In the genomic region with DNA sequence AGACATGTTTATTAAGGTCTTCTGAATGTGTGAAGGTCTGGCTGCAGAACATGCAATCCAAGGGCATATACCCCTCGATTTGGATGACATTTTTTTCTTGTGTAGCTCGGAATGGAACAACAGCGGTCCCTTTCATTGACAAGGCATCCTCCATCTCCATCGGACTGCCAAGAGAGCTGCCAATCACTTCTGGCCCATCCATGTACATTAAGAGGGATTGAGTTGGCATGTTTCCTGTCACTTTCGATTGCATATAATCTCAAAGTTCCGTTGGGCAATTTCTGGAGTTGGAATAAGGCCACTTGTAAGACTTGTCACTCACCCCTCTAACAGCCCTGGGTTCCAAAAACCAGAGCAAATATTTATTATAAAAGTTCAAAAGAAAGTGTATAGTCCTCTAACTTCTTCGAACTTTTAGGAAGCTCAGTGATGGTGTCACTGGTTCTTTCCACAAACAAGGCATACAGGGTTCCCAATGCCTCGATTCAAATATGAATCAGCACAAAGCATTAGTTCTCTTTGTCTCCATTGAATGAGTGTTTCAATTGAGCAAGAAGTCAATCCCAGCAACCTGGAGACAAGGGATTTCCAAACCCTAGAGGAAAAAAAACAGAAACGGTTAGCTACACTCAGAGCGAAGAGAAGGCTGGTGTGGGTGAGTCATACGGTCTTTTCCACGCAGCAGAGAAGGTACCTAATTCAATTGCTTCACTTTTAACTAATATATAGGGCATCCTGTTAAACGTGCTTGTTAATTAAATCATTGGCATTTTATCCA, we compare ENCODE assay signal across 8 cellular contexts.
DNase-seq lines count a peak whose midpoint lies in the region; ATAC-seq, FAIRE-seq and TF ChIP-seq lines count a peak whose summit lies in the region.

No MANE protein-coding gene starts in this region.

- H3K4me3 ChIP-seq in choroid plexus epithelial cell (ENCODE audit: low read depth, low read length) = no peak overlapping the region
- H3K4me3 ChIP-seq in mucosa of rectum (ENCODE audit: low read length in 2 of 2) = peak overlapping the region; percentile 33 to 64

- peaks cover 30 to 57% of the 10 kb centered on the region in 2 donors for H3K4me1 ChIP-seq in mucosa of rectum (ENCODE audit: control insufficient read depth in 2 of 2, insufficient read depth in 2 of 2, low read length in 2 of 2)

- H3K9ac ChIP-seq in mucosa of rectum (ENCODE audit: low read depth in 1 of 2, low read length in 2 of 2) = peak overlapping the region in 1 of 2 donors; percentile 28

- H3K27ac ChIP-seq in mucosa of rectum (ENCODE audit: low read depth in 2 of 2, low read length in 2 of 2) = peak overlapping the region; percentile 50 to 65

- H3K9me3 ChIP-seq in mucosa of rectum (ENCODE audit: control insufficient read depth in 2 of 2, low read length in 2 of 2) = no peaks in the 10 kb centered on the region

- ATAC-seq in SK-N-SH treated with all-trans-retinoic acid at 6 μM for 48 hours = peak; percentile 68

- no peaks in the 10 kb centered on the region for H3K27me3 ChIP-seq in mucosa of rectum (ENCODE audit: control insufficient read depth in 2 of 2, insufficient read depth in 2 of 2, low read length in 2 of 2)

- FAIRE-seq in urothelium cell line (lab: Jason Lieb, UNC) = no peak

- peak; percentile 38 for DNase-seq in activated T-cell treated with anti-CD3 and anti-CD28 coated beads for 24 hours (ENCODE audit: low read depth)
- DNase-seq in activated T-cell treated with anti-CD3 and anti-CD28 coated beads for 4 hours = no peak
- peak; percentile 95 for DNase-seq in choroid plexus epithelial cell (ENCODE audit: low read depth)
- peak; percentile 32 for DNase-seq in urothelium cell line (ENCODE audit: low spot score)
- DNase-seq in DMS 273 treated with DMSO at 0.1 percent for 48 hours (lab: John Stamatoyannopoulos, UW) = no peak
- no peak for DNase-seq in 8988T

- TF ChIP-seq CTCF in choroid plexus epithelial cell (conservative IDR thresholded peaks at IDR 0.05; ENCODE audit: low read depth, low read length) = no peak

- H3K36me3 ChIP-seq in mucosa of rectum (ENCODE audit: control insufficient read depth in 2 of 2, insufficient read depth in 2 of 2, low read length in 2 of 2) = peaks cover 17 to 25% of the 10 kb centered on the region in 2 donors

TF ChIP-seq in SK-N-SH treated with all-trans-retinoic acid at 6 μM for 48 hours, 23 proteins besides CTCF, POLR2A, EP300 and RAD21:
- no peak for TF ChIP-seq ZNF70 (CRISPR knock-in tag; IDR thresholded peaks at IDR 0.05)
- TF ChIP-seq OSR1 (CRISPR knock-in tag; IDR thresholded peaks at IDR 0.05) = no peak
- no peak for TF ChIP-seq ISL1 (CRISPR knock-in tag; IDR thresholded peaks at IDR 0.05)
- TF ChIP-seq ZC3H10 (CRISPR knock-in tag; IDR thresholded peaks at IDR 0.05) = no peak
- TF ChIP-seq TOX (CRISPR knock-in tag; IDR thresholded peaks at IDR 0.05; ENCODE audit: borderline replicate concordance) = no peak
- no peak for TF ChIP-seq ZFP3 (CRISPR knock-in tag; IDR thresholded peaks at IDR 0.05)
- no peak for TF ChIP-seq ZNF8 (CRISPR knock-in tag; IDR thresholded peaks at IDR 0.05)
- no peak for TF ChIP-seq ZNF565 (CRISPR knock-in tag; conservative IDR thresholded peaks at IDR 0.05; ENCODE audit: low read depth)
- no peak for TF ChIP-seq GLIS3 (CRISPR knock-in tag; IDR thresholded peaks at IDR 0.05)
- no peak for TF ChIP-seq ESRRG (CRISPR knock-in tag; IDR thresholded peaks at IDR 0.05)
- no peak for TF ChIP-seq RARB (CRISPR knock-in tag; IDR thresholded peaks at IDR 0.05)
- no peak for TF ChIP-seq SNAI2 (CRISPR knock-in tag; IDR thresholded peaks at IDR 0.05)
- TF ChIP-seq ZFP30 (CRISPR knock-in tag; IDR thresholded peaks at IDR 0.05) = no peak
- no peak for TF ChIP-seq CSDC2 (CRISPR knock-in tag; IDR thresholded peaks at IDR 0.05)

Comparison
In these comparisons a context has a peak if more than half of its experiments do, and no peak if none do; other contexts are left out.
1. DNase-seq: peak in activated T-cell treated with anti-CD3 and anti-CD28 coated beads for 24 hours (single experiment), choroid plexus epithelial cell (single experiment) and urothelium cell line (single experiment); none in activated T-cell treated with anti-CD3 and anti-CD28 coated beads for 4 hours (single experiment), DMS 273 treated with DMSO at 0.1 percent for 48 hours (single experiment) and 8988T (single experiment).